Comparison of ENCODE assay signal across 15 cellular contexts in the genomic region with DNA sequence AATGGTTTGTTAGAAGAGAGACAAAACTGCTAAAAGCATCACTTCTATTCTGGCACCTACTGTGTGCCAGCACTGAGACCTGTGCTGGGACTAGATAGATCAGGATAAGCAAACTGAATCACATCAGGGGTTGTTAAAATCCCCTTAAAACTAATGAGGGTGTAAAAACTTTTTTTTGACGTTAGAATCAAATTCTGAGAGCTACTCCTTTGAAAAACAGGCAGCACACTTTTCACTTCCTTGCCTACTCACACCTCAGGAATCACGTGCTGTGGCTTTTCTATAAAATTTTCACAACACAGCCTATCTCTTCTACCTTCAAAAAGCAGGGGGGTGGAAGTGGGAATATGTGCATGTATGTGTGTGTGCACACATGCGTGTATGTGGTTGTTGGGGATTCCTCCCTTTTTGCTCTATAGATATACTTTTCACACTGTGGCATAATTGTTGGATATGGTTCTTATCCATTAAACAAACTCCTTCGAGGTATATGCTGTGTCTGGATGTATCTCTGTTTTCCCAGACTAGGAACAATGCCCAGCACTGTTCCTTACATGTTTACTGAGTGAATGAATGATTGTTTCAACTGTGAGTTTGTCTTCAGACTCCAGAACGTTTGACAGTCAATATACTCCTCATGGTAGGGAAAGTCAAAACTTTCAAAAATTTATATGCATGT.
DNase-seq lines count a peak whose midpoint lies in the region; ATAC-seq and TF ChIP-seq lines count a peak whose summit lies in the region.
"Had no signal": no experiment of that assay in that cellular context is flagged by ENCODE, and none has a peak within 500 bp of the region (broad histone marks: within the 10 kb centered on the region; RNA-seq: fewer than 3 reads in every experiment).

No MANE protein-coding gene starts in this region.

- H3K4me3 Mint-ChIP-seq in activated T-cell treated with anti-CD3 and anti-CD28 coated beads, Interleukin-2, amount 50 U/mL, for 24 hours, result peak overlapping the region; percentile 71
- peak overlapping the region; percentile 8 for H3K4me3 Mint-ChIP-seq in T-helper 1 cell treated with Interleukin-12 subunit alpha and Interleukin-12 subunit beta and Interleukin-4 antibody, amounts not matched to agents 30 μg/mL and 1 μg/mL, for 36 hours
- H3K4me3 Mint-ChIP-seq in central memory CD8-positive, alpha-beta T cell, result peak overlapping the region; percentile 91

- H3K36me3 ChIP-seq in spleen (peaks cover 0 to 4% (median 0%) of the 10 kb centered on the region in 6 donors), HAP-1 (replicated peaks) (no peaks in the 10 kb centered on the region), breast epithelium (no peaks in the 10 kb centered on the region)

- H3K27me3 ChIP-seq in spleen (replicated peaks in 1 of 7) (no peaks in the 10 kb centered on the region), HAP-1 (ENCODE audit: low read depth) (no peaks in the 10 kb centered on the region), breast epithelium (no peaks in the 10 kb centered on the region)

- in situ Hi-C loops in HAP-1 (cut with MboI; ENCODE audit: low sequenced_read_pairs), result no loop called here

- peak; percentile 52 for ATAC-seq in central memory CD8-positive, alpha-beta T cell (replicated peaks; ENCODE audit: extremely low read depth, poor library complexity, severe bottlenecking)
- ATAC-seq: A549, left ventricle myocardium superior had no signal

- TF ChIP-seq POLR2A in spleen (IDR thresholded peaks at IDR 0.05), result no peak
- TF ChIP-seq POLR2A in breast epithelium (IDR thresholded peaks at IDR 0.05), result no peak

- intact Hi-C loops in spleen (cut with DNase I; ENCODE audit: low total_unique reads) (no loop called here), breast epithelium (cut with DNase I; ENCODE audit: low total_unique reads) (no loop called here)

- TF ChIP-seq CTCF in spleen (IDR thresholded peaks at IDR 0.05 in 8 of 11, conservative IDR thresholded peaks at IDR 0.05 in 3 of 11), result no peak
- no peak for TF ChIP-seq CTCF in breast epithelium (IDR thresholded peaks at IDR 0.05)

- no peak for DNase-seq in activated T-cell treated with anti-CD3 and anti-CD28 coated beads, Interleukin-2, amount 50 U/mL, for 24 hours
- DNase-seq in activated T-cell treated with anti-CD3 and anti-CD28 coated beads, Interleukin-2, amount 50 U/mL, for 1 hour, result no peak
- peak in 1 of 2 donors; percentile 45 for DNase-seq in central memory CD8-positive, alpha-beta T cell (ENCODE audit: low spot score in 2 of 2)
- DNase-seq in spleen (no peak), HAP-1 (ENCODE audit: low spot score in 2 of 2) (no peak), breast epithelium (ENCODE audit: low spot score in 2 of 2) (no peak)
- DNase-seq in stimulated activated CD4-positive, alpha-beta T cell treated with anti-CD3 and anti-CD28 coated beads, Interleukin-12 subunit alpha, Interleukin-12 subunit beta, amount 100 ng/mL, for 4 hours, result no peak
- DNase-seq: caudate nucleus, left ventricle myocardium superior, NCI-H187 treated with DMSO at 0.1 percent for 48 hours, NCI-H510A treated with DMSO at 0.1 percent for 48 hours, SIG-M5 had no signal

- H3K27ac ChIP-seq in spleen (peak overlapping the region in 7 of 8 donors; percentile 33 to 92 (median 81)), breast epithelium (no peak overlapping the region)
- H3K27ac ChIP-seq: A549, C4-2B had no signal

- H3K4me1 ChIP-seq in spleen (peaks cover 21 to 100% (median 66%) of the 10 kb centered on the region in 6 donors), HAP-1 (no peaks in the 10 kb centered on the region), breast epithelium (no peaks in the 10 kb centered on the region)
- H3K4me1 ChIP-seq: A549 had no signal

- no peaks in the 10 kb centered on the region for H3K9me3 ChIP-seq in spleen
- H3K9me3 ChIP-seq in HAP-1, result no peaks in the 10 kb centered on the region
- H3K9me3 ChIP-seq in breast epithelium, result no peaks in the 10 kb centered on the region
- H3K9me3 ChIP-seq: A549 had no signal

- WGBS in spleen, 5 donors, result 57 to 77% (median 64%) methylated on average over 5 of the region's 5 CpGs

- H3K4me3 ChIP-seq in spleen (no peak overlapping the region), HAP-1 (no peak overlapping the region), breast epithelium (no peak overlapping the region)
- H3K4me3 ChIP-seq: A549 had no signal

- peaks cover 7% of the 10 kb centered on the region for H3K9me3 Mint-ChIP-seq in activated T-cell treated with anti-CD3 and anti-CD28 coated beads, Interleukin-2, amount 50 U/mL, for 24 hours
- H3K9me3 Mint-ChIP-seq in T-helper 1 cell treated with Interleukin-12 subunit alpha and Interleukin-12 subunit beta and Interleukin-4 antibody, amounts not matched to agents 30 μg/mL and 1 μg/mL, for 36 hours, result no peaks in the 10 kb centered on the region
- no peaks in the 10 kb centered on the region for H3K9me3 Mint-ChIP-seq in central memory CD8-positive, alpha-beta T cell

- peaks cover 94% of the 10 kb centered on the region for H3K36me3 Mint-ChIP-seq in activated T-cell treated with anti-CD3 and anti-CD28 coated beads, Interleukin-2, amount 50 U/mL, for 24 hours (ENCODE audit: low read depth)
- peaks cover 38% of the 10 kb centered on the region for H3K36me3 Mint-ChIP-seq in T-helper 1 cell treated with Interleukin-12 subunit alpha and Interleukin-12 subunit beta and Interleukin-4 antibody, amounts not matched to agents 30 μg/mL and 1 μg/mL, for 36 hours (ENCODE audit: low read depth)
- peaks cover 39% of the 10 kb centered on the region for H3K36me3 Mint-ChIP-seq in central memory CD8-positive, alpha-beta T cell (ENCODE audit: insufficient read depth)

- peaks cover 94% of the 10 kb centered on the region for H3K4me1 Mint-ChIP-seq in activated T-cell treated with anti-CD3 and anti-CD28 coated beads, Interleukin-2, amount 50 U/mL, for 24 hours (ENCODE audit: low read depth)
- H3K4me1 Mint-ChIP-seq in T-helper 1 cell treated with Interleukin-12 subunit alpha and Interleukin-12 subunit beta and Interleukin-4 antibody, amounts not matched to agents 30 μg/mL and 1 μg/mL, for 36 hours (ENCODE audit: low read depth), result peaks cover 85% of the 10 kb centered on the region
- peaks cover 95% of the 10 kb centered on the region for H3K4me1 Mint-ChIP-seq in central memory CD8-positive, alpha-beta T cell

- H3K27me3 Mint-ChIP-seq in activated T-cell treated with anti-CD3 and anti-CD28 coated beads, Interleukin-2, amount 50 U/mL, for 24 hours, result no peaks in the 10 kb centered on the region
- H3K27me3 Mint-ChIP-seq in T-helper 1 cell treated with Interleukin-12 subunit alpha and Interleukin-12 subunit beta and Interleukin-4 antibody, amounts not matched to agents 30 μg/mL and 1 μg/mL, for 36 hours (ENCODE audit: low read depth), result no peaks in the 10 kb centered on the region
- H3K27me3 Mint-ChIP-seq in central memory CD8-positive, alpha-beta T cell, result no peaks in the 10 kb centered on the region

- H3K27ac Mint-ChIP-seq in activated T-cell treated with anti-CD3 and anti-CD28 coated beads, Interleukin-2, amount 50 U/mL, for 24 hours, result peak overlapping the region; percentile 99
- H3K27ac Mint-ChIP-seq in T-helper 1 cell treated with Interleukin-12 subunit alpha and Interleukin-12 subunit beta and Interleukin-4 antibody, amounts not matched to agents 30 μg/mL and 1 μg/mL, for 36 hours, result peak overlapping the region; percentile 42
- H3K27ac Mint-ChIP-seq in central memory CD8-positive, alpha-beta T cell (ENCODE audit: low read depth), result peak overlapping the region; percentile 100

Comparison
In these comparisons a context has a peak if more than half of its experiments do, and no peak if none do; other contexts are left out.
1. H3K27ac Mint-ChIP-seq: peak in every context shown above with its lines; median percentile 100 in central memory CD8-positive, alpha-beta T cell; 99 in activated T-cell treated with anti-CD3 and anti-CD28 coated beads, Interleukin-2, amount 50 U/mL, for 24 hours; 42 in T-helper 1 cell treated with Interleukin-12 subunit alpha and Interleukin-12 subunit beta and Interleukin-4 antibody, amounts not matched to agents 30 μg/mL and 1 μg/mL, for 36 hours.
2. H3K4me3 Mint-ChIP-seq: peak in every context shown above with its lines; median percentile 91 in central memory CD8-positive, alpha-beta T cell; 71 in activated T-cell treated with anti-CD3 and anti-CD28 coated beads, Interleukin-2, amount 50 U/mL, for 24 hours; 8 in T-helper 1 cell treated with Interleukin-12 subunit alpha and Interleukin-12 subunit beta and Interleukin-4 antibody, amounts not matched to agents 30 μg/mL and 1 μg/mL, for 36 hours.
3. H3K27ac ChIP-seq: peak in spleen (7 of 8); none in breast epithelium (0 of 2).